In genomic region chr9:19564396-19565061, GRCh38 we compare ENCODE assay signal across 31 cellular contexts.
"Had no signal": no experiment of that assay in that cellular context is flagged by ENCODE, and none has a peak within 500 bp of the region (broad histone marks: within the 10 kb centered on the region; RNA-seq: fewer than 3 reads in every experiment).

No MANE protein-coding gene starts in this region.

- H3K27me3 ChIP-seq: adrenal gland, brain microvascular endothelial cell, colonic mucosa, heart left ventricle had no signal

- H3K4me1 Mint-ChIP-seq: activated CD4-positive, alpha-beta T cell treated with anti-CD3 and anti-CD28 coated beads for 36 hours; activated CD4-positive, alpha-beta T cell treated with anti-CD3 and anti-CD28 coated beads, Interleukin-2, amount 10 ng/mL, durations not matched to agents 24 days and 14 days; activated CD8-positive, alpha-beta memory T cell treated with anti-CD3 and anti-CD28 coated beads, Interleukin-2, amount 10 ng/mL, durations not matched to agents 7 days and 5 days; activated naive CD4-positive, alpha-beta T cell treated with anti-CD3 and anti-CD28 coated beads, Interleukin-2, amount 50 U/mL, for 24 hours; activated naive CD8-positive, alpha-beta T cell treated with anti-CD3 and anti-CD28 coated beads for 36 hours; endodermal cell; T-helper 17 cell had no signal

- H3K27ac Mint-ChIP-seq: activated CD4-positive, alpha-beta memory T cell treated with anti-CD3 and anti-CD28 coated beads for 36 hours; activated CD4-positive, alpha-beta T cell treated with anti-CD3 and anti-CD28 coated beads for 36 hours; activated CD4-positive, alpha-beta T cell treated with anti-CD3 and anti-CD28 coated beads, Interleukin-2, amount 10 ng/mL, durations not matched to agents 24 days and 14 days; activated CD8-positive, alpha-beta memory T cell treated with anti-CD3 and anti-CD28 coated beads, Interleukin-2, amount 10 ng/mL, durations not matched to agents 7 days and 5 days; activated CD8-positive, alpha-beta T cell treated with anti-CD3 and anti-CD28 coated beads, Interleukin-2, amount 10 ng/mL, durations not matched to agents 7 days and 5 days; activated naive CD4-positive, alpha-beta T cell treated with anti-CD3 and anti-CD28 coated beads for 36 hours; activated naive CD4-positive, alpha-beta T cell treated with anti-CD3 and anti-CD28 coated beads, Interleukin-2, amount 50 U/mL, for 24 hours; activated naive CD8-positive, alpha-beta T cell treated with anti-CD3 and anti-CD28 coated beads for 36 hours; activated naive CD8-positive, alpha-beta T cell treated with anti-CD3 and anti-CD28 coated beads, Interleukin-2, amount 50 U/mL, for 24 hours; activated T-helper 1 cell treated with anti-CD3 and anti-CD28 coated beads, Interleukin-12 subunit alpha, Interleukin-12 subunit beta, Interleukin-2, Interleukin-4 antibody, amounts not matched to agents 30 ng/mL and 10 ng/mL and 1 ng/mL, durations not matched to agents 14 hours and 24 hours and 36 hours; activated T-helper 2 cell treated with anti-CD3 and anti-CD28 coated beads, Interferon-gamma antibody, Interleukin-2, Interleukin-4, amounts not matched to agents 10 μg/mL and 5 μg/mL and 100 μg/mL, durations not matched to agents 14 hours and 24 hours and 36 hours; endodermal cell; T-helper 17 cell; T-helper 2 cell treated with Interferon-gamma antibody and Interleukin-4, amounts not matched to agents 5 μg/mL and 100 μg/mL, for 36 hours had no signal

- H3K4me3 Mint-ChIP-seq: activated CD4-positive, alpha-beta memory T cell treated with anti-CD3 and anti-CD28 coated beads for 36 hours; activated CD4-positive, alpha-beta T cell treated with anti-CD3 and anti-CD28 coated beads for 36 hours; activated CD4-positive, alpha-beta T cell treated with anti-CD3 and anti-CD28 coated beads, Interleukin-2, amount 10 ng/mL, durations not matched to agents 24 days and 14 days; activated CD8-positive, alpha-beta memory T cell treated with anti-CD3 and anti-CD28 coated beads, Interleukin-2, amount 10 ng/mL, durations not matched to agents 7 days and 5 days; activated CD8-positive, alpha-beta T cell treated with anti-CD3 and anti-CD28 coated beads, Interleukin-2, amount 10 ng/mL, durations not matched to agents 7 days and 5 days; activated naive CD4-positive, alpha-beta T cell treated with anti-CD3 and anti-CD28 coated beads for 36 hours; activated naive CD4-positive, alpha-beta T cell treated with anti-CD3 and anti-CD28 coated beads, Interleukin-2, amount 50 U/mL, for 24 hours; activated naive CD8-positive, alpha-beta T cell treated with anti-CD3 and anti-CD28 coated beads for 36 hours; activated naive CD8-positive, alpha-beta T cell treated with anti-CD3 and anti-CD28 coated beads, Interleukin-2, amount 50 U/mL, for 24 hours; activated T-helper 1 cell treated with anti-CD3 and anti-CD28 coated beads, Interleukin-12 subunit alpha, Interleukin-12 subunit beta, Interleukin-2, Interleukin-4 antibody, amounts not matched to agents 30 ng/mL and 10 ng/mL and 1 ng/mL, durations not matched to agents 14 hours and 24 hours and 36 hours; endodermal cell; T-helper 17 cell; T-helper 2 cell treated with Interferon-gamma antibody and Interleukin-4, amounts not matched to agents 5 μg/mL and 100 μg/mL, for 36 hours had no signal

- H3K9me3 Mint-ChIP-seq: activated CD4-positive, alpha-beta memory T cell treated with anti-CD3 and anti-CD28 coated beads for 36 hours; activated CD4-positive, alpha-beta T cell treated with anti-CD3 and anti-CD28 coated beads, Interleukin-2, amount 10 ng/mL, durations not matched to agents 24 days and 14 days; activated naive CD4-positive, alpha-beta T cell treated with anti-CD3 and anti-CD28 coated beads for 36 hours; activated naive CD4-positive, alpha-beta T cell treated with anti-CD3 and anti-CD28 coated beads, Interleukin-2, amount 50 U/mL, for 24 hours; activated naive CD8-positive, alpha-beta T cell treated with anti-CD3 and anti-CD28 coated beads for 36 hours; activated naive CD8-positive, alpha-beta T cell treated with anti-CD3 and anti-CD28 coated beads, Interleukin-2, amount 50 U/mL, for 24 hours; activated T-helper 1 cell treated with anti-CD3 and anti-CD28 coated beads, Interleukin-12 subunit alpha, Interleukin-12 subunit beta, Interleukin-2, Interleukin-4 antibody, amounts not matched to agents 30 ng/mL and 10 ng/mL and 1 ng/mL, durations not matched to agents 14 hours and 24 hours and 36 hours; activated T-helper 2 cell treated with anti-CD3 and anti-CD28 coated beads, Interferon-gamma antibody, Interleukin-2, Interleukin-4, amounts not matched to agents 10 μg/mL and 5 μg/mL and 100 μg/mL, durations not matched to agents 14 hours and 24 hours and 36 hours; T-helper 2 cell treated with Interferon-gamma antibody and Interleukin-4, amounts not matched to agents 5 μg/mL and 100 μg/mL, for 36 hours had no signal

- H3K36me3 Mint-ChIP-seq: activated CD4-positive, alpha-beta memory T cell treated with anti-CD3 and anti-CD28 coated beads for 36 hours; activated CD8-positive, alpha-beta memory T cell treated with anti-CD3 and anti-CD28 coated beads, Interleukin-2, amount 10 ng/mL, durations not matched to agents 7 days and 5 days; activated naive CD4-positive, alpha-beta T cell treated with anti-CD3 and anti-CD28 coated beads, Interleukin-2, amount 50 U/mL, for 24 hours; activated naive CD8-positive, alpha-beta T cell treated with anti-CD3 and anti-CD28 coated beads for 36 hours had no signal

- H3K9me3 ChIP-seq: adrenal gland, colonic mucosa, heart left ventricle had no signal

- H3K36me3 ChIP-seq: adrenal gland, brain microvascular endothelial cell, colonic mucosa, heart left ventricle had no signal

- H3K4me3 ChIP-seq: adrenal gland, colonic mucosa, heart left ventricle had no signal

- ATAC-seq: activated CD4-positive, alpha-beta T cell treated with anti-CD3 and anti-CD28 coated beads for 36 hours; activated CD8-positive, alpha-beta memory T cell treated with anti-CD3 and anti-CD28 coated beads, Interleukin-2, amount 10 ng/mL, durations not matched to agents 7 days and 5 days; activated CD8-positive, alpha-beta T cell treated with anti-CD3 and anti-CD28 coated beads, Interleukin-2, amount 10 ng/mL, durations not matched to agents 7 days and 5 days; activated naive CD8-positive, alpha-beta T cell treated with anti-CD3 and anti-CD28 coated beads, Interleukin-2, amount 50 U/mL, for 24 hours; esophagus mucosa; heart left ventricle; T-helper 17 cell had no signal

- DNase-seq: activated CD4-positive, alpha-beta memory T cell treated with anti-CD3 and anti-CD28 coated beads for 36 hours; activated CD4-positive, alpha-beta T cell treated with anti-CD3 and anti-CD28 coated beads for 36 hours; activated CD4-positive, alpha-beta T cell treated with anti-CD3 and anti-CD28 coated beads, Interleukin-2, amount 10 ng/mL, durations not matched to agents 24 days and 14 days; activated CD4-positive, CD25-positive, alpha-beta regulatory T cell; activated CD4-positive, CD25-positive, alpha-beta regulatory T cell treated with anti-CD3 and anti-CD28 coated beads, Interleukin-2, amount 50 U/mL, for 72 hours; activated CD8-positive, alpha-beta memory T cell treated with anti-CD3 and anti-CD28 coated beads, Interleukin-2, amount 10 ng/mL, durations not matched to agents 7 days and 5 days; activated CD8-positive, alpha-beta memory T cell treated with anti-CD3 and anti-CD28 coated beads, Interleukin-2, amount 50 U/mL, for 4 hours; activated CD8-positive, alpha-beta T cell treated with anti-CD3 and anti-CD28 coated beads, Interleukin-2, amount 10 ng/mL, durations not matched to agents 7 days and 5 days; activated effector memory CD4-positive, alpha-beta T cell treated with anti-CD3 and anti-CD28 coated beads, Interleukin-2, amount 50 U/mL, for 16 hours; activated naive CD4-positive, alpha-beta T cell treated with anti-CD3 and anti-CD28 coated beads for 36 hours; activated naive CD8-positive, alpha-beta T cell treated with anti-CD3 and anti-CD28 coated beads for 36 hours; activated naive CD8-positive, alpha-beta T cell treated with anti-CD3 and anti-CD28 coated beads, Interleukin-2, amount 50 U/mL, for 24 hours; activated T-cell treated with anti-CD3 and anti-CD28 coated beads, Interleukin-2, amount 50 U/mL, for 1 hour; activated T-cell treated with anti-CD3 and anti-CD28 coated beads, Interleukin-2, amount 50 U/mL, for 48 hours; adrenal gland; anterior cingulate cortex; brain microvascular endothelial cell; colonic mucosa; effector memory CD4-positive, alpha-beta T cell; endodermal cell; foreskin fibroblast; glutamatergic neuron; heart left ventricle; T-helper 1 cell; T-helper 17 cell; T1000 had no signal

- H3K4me1 ChIP-seq: adrenal gland, colonic mucosa, heart left ventricle had no signal

- H3K27me3 Mint-ChIP-seq: activated CD4-positive, alpha-beta T cell treated with anti-CD3 and anti-CD28 coated beads, Interleukin-2, amount 10 ng/mL, durations not matched to agents 24 days and 14 days had no signal

- H3K27ac ChIP-seq: adrenal gland, brain microvascular endothelial cell, colonic mucosa, heart left ventricle had no signal
